Comparison of ENCODE assay signal across 15 cellular contexts in genomic region chr12:127205781-127206535, GRCh38.
"Had no signal": no experiment of that assay in that cellular context is flagged by ENCODE, and none has a peak within 500 bp of the region (broad histone marks: within the 10 kb centered on the region; RNA-seq: fewer than 3 reads in every experiment).

No MANE protein-coding gene starts in this region.

- H3K4me1 ChIP-seq: heart right ventricle, tibial artery had no signal

- H3K27ac ChIP-seq: epithelial cell of prostate, heart right ventricle, tibial artery, WERI-Rb-1 had no signal

- DNase-seq: activated CD4-positive, alpha-beta T cell treated with anti-CD3 and anti-CD28 coated beads, Interleukin-2, amount 50 U/mL, for 1 hour; activated CD4-positive, CD25-positive, alpha-beta regulatory T cell treated with anti-CD3 and anti-CD28 coated beads, Interleukin-2, amount 50 U/mL, for 72 hours; activated T-cell treated with anti-CD3 and anti-CD28 coated beads, Interleukin-2, amount 50 U/mL, for 1 hour; aorta; heart right ventricle; kidney; left ventricle myocardium superior; mammary epithelial cell; midbrain; retina; stimulated activated naive CD8-positive, alpha-beta T cell treated with anti-CD3 and anti-CD28 coated beads, Interleukin-15, amount 100 ng/mL, for 72 hours; T-cell; tibial artery; WERI-Rb-1 had no signal

- H3K27me3 ChIP-seq: tibial artery had no signal

- H3K9me3 ChIP-seq: tibial artery had no signal

- H3K4me3 ChIP-seq: heart right ventricle, tibial artery had no signal

- H3K36me3 ChIP-seq: heart right ventricle, tibial artery, WERI-Rb-1 had no signal
